Comparison of ENCODE assay signal across 28 cellular contexts in the genomic region with DNA sequence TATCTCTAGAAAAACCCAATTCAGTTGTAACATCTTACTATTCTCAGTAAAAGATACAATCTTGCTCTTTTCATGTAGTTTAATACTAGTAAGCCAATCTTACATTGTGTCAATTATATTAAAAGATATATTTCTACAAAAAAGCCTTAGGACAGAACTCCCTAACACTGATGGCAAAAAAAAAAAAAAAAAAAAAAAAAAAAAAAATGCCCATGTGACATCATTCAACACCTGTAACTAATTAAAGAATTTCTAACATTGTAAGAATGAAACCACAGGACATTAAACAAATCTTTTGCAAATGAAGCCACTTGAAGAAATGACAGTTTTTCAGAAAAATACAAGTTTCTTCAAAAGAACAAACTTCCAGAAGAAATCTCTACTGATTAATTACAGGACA.
"Had no signal": no experiment of that assay in that cellular context is flagged by ENCODE, and none has a peak within 500 bp of the region (broad histone marks: within the 10 kb centered on the region; RNA-seq: fewer than 3 reads in every experiment).

No MANE protein-coding gene starts in this region.

- H3K4me1 ChIP-seq: body of pancreas, suprapubic skin had no signal

- H3K9me3 ChIP-seq: adrenal gland, body of pancreas, mucosa of descending colon, right atrium auricular region, suprapubic skin, tibial artery had no signal

- H3K4me3 ChIP-seq: adrenal gland, body of pancreas, cardiac muscle cell, coronary artery, dorsolateral prefrontal cortex, left ventricle myocardium inferior, lung, mucosa of descending colon, right atrium auricular region, suprapubic skin, tibial artery had no signal

- H3K27ac ChIP-seq: adrenal gland, body of pancreas, cardiac muscle cell, coronary artery, dorsolateral prefrontal cortex, left ventricle myocardium inferior, right atrium auricular region, suprapubic skin, tibial artery, WERI-Rb-1 had no signal

- H3K36me3 ChIP-seq: adrenal gland, cardiac muscle cell, left ventricle myocardium inferior, right atrium auricular region, suprapubic skin, tibial artery, WERI-Rb-1 had no signal

- DNase-seq: activated CD4-positive, alpha-beta memory T cell treated with anti-CD3 and anti-CD28 coated beads for 36 hours; activated CD4-positive, alpha-beta T cell treated with anti-CD3 and anti-CD28 coated beads, Interleukin-2, amount 10 ng/mL, durations not matched to agents 24 days and 14 days; activated CD8-positive, alpha-beta memory T cell treated with anti-CD3 and anti-CD28 coated beads, Interleukin-2, amount 50 U/mL, for 4 hours; activated T-cell treated with anti-CD3 and anti-CD28 coated beads, Interleukin-2, amount 50 U/mL, for 1 hour; adrenal gland; aorta; body of pancreas; cerebellar nuclear complex; dorsolateral prefrontal cortex; effector memory CD4-positive, alpha-beta T cell; erythroblast; foreskin melanocyte; left ventricle myocardium inferior; mucosa of descending colon; stimulated activated CD4-positive, alpha-beta T cell treated with anti-CD3 and anti-CD28 coated beads, Interleukin-15, amount 100 ng/mL, for 24 hours; stimulated activated CD4-positive, alpha-beta T cell treated with anti-CD3 and anti-CD28 coated beads, Interleukin-2, amount 100 ng/mL, for 24 hours; stimulated activated naive B cell treated with anti-CD40 and anti-IgM and Interleukin-4, amounts not matched to agents 10 μg/mL and 1 μg/mL and 100 μg/mL, for 72 hours; T-helper 17 cell; T1000; tibial artery; WERI-Rb-1 had no signal

- ATAC-seq: activated CD4-positive, CD25-positive, alpha-beta regulatory T cell treated with anti-CD3 and anti-CD28 coated beads, Interleukin-2, amount 50 U/mL, for 24 hours; body of pancreas; mucosa of descending colon; natural killer cell treated with Interleukin-12 subunit alpha and Interleukin-12 subunit beta and Interleukin-15 and Interleukin-18, amount 100 ng/mL, for 72 hours; stimulated activated naive B cell treated with anti-CD40 and anti-IgM and Interleukin-4, amounts not matched to agents 10 μg/mL and 1 μg/mL and 100 μg/mL, for 72 hours; T-helper 17 cell had no signal
